Comparison of ENCODE assay signal across 24 cellular contexts in genomic region chr18:63394954-63395353, GRCh38. TPM values are rescaled to one million over a fixed set of nuclear protein-coding genes. Genes with fewer than 3 reads are reported as not detected.
DNase-seq lines count a peak whose midpoint lies in the region; ATAC-seq, FAIRE-seq and TF ChIP-seq lines count a peak whose summit lies in the region.
"Had no signal": no experiment of that assay in that cellular context is flagged by ENCODE, and none has a peak within 500 bp of the region (broad histone marks: within the 10 kb centered on the region; RNA-seq: fewer than 3 reads in every experiment).

No MANE protein-coding gene starts in this region.

- H3K27ac Mint-ChIP-seq in CD8-positive, alpha-beta T cell = peak overlapping the region; percentile 70
- peak overlapping the region; percentile 43 for H3K27ac Mint-ChIP-seq in nephron progenitor cell
- H3K27ac Mint-ChIP-seq: B cell; CD4-positive, alpha-beta T cell had no signal

- H3K9me3 ChIP-seq in right atrium auricular region = no peaks in the 10 kb centered on the region
- no peaks in the 10 kb centered on the region for H3K9me3 ChIP-seq in CD8-positive, alpha-beta T cell (ENCODE audit: low read length)
- H3K9me3 ChIP-seq: BLaER1 treated with 17β-estradiol and CSF1 and Interleukin-3, amounts not matched to agents 10 nM and 100 nM had no signal

- H3K4me3 ChIP-seq in right atrium auricular region = no peak overlapping the region
- no peak overlapping the region for H3K4me3 ChIP-seq in CD8-positive, alpha-beta T cell (ENCODE audit: low read depth, low read length)
- H3K4me3 ChIP-seq: BLaER1 treated with 17β-estradiol and CSF1 and Interleukin-3, amounts not matched to agents 10 nM and 100 nM; GM12878 had no signal

- no peaks in the 10 kb centered on the region for H3K4me1 ChIP-seq in right atrium auricular region
- H3K4me1 ChIP-seq in CD8-positive, alpha-beta T cell (ENCODE audit: insufficient read depth, low read length) = no peaks in the 10 kb centered on the region
- H3K4me1 ChIP-seq: BLaER1 treated with 17β-estradiol and CSF1 and Interleukin-3, amounts not matched to agents 10 nM and 100 nM had no signal

- POLR2A ChIA-PET in CD8-positive, alpha-beta T cell (lab: Charles Lee) = no interaction called here

- no peaks in the 10 kb centered on the region for H3K9me3 Mint-ChIP-seq in CD8-positive, alpha-beta T cell
- no peaks in the 10 kb centered on the region for H3K9me3 Mint-ChIP-seq in nephron progenitor cell
- H3K9me3 Mint-ChIP-seq: CD4-positive, alpha-beta T cell; CD8-positive, alpha-beta memory T cell had no signal

- intact Hi-C loops in left ventricle myocardium superior (cut with micrococcal nuclease) = no loop called here
- intact Hi-C loops in CD8-positive, alpha-beta T cell (cut with DNase I, micrococcal nuclease) = no loop called here

- H3K4me3 Mint-ChIP-seq in CD8-positive, alpha-beta T cell = no peak overlapping the region
- H3K4me3 Mint-ChIP-seq in nephron progenitor cell = no peak overlapping the region
- H3K4me3 Mint-ChIP-seq: B cell; CD4-positive, alpha-beta T cell; CD8-positive, alpha-beta memory T cell had no signal

- H3K36me3 Mint-ChIP-seq in CD8-positive, alpha-beta T cell = peaks cover 67% of the 10 kb centered on the region
- H3K36me3 Mint-ChIP-seq in nephron progenitor cell (ENCODE audit: low read depth) = peaks cover 52% of the 10 kb centered on the region

- peak; percentile 64 for ATAC-seq in left ventricle myocardium superior
- no peak for ATAC-seq in CD8-positive, alpha-beta T cell
- no peak for ATAC-seq in HG02571 (IDR thresholded peaks at IDR 0.05; ENCODE audit: unreplicated experiment)
- ATAC-seq: GM12878 had no signal

- H3K4me1 Mint-ChIP-seq in CD8-positive, alpha-beta T cell (ENCODE audit: low read depth) = peaks cover 2% of the 10 kb centered on the region
- no peaks in the 10 kb centered on the region for H3K4me1 Mint-ChIP-seq in nephron progenitor cell
- H3K4me1 Mint-ChIP-seq: B cell had no signal

- TF ChIP-seq CTCF in right atrium auricular region (IDR thresholded peaks at IDR 0.05) = no peak
- TF ChIP-seq CTCF in CD8-positive, alpha-beta T cell (IDR thresholded peaks at IDR 0.05) = no peak
- TF ChIP-seq CTCF in nephron progenitor cell (IDR thresholded peaks at IDR 0.05) = no peak

- no peaks in the 10 kb centered on the region for H3K27me3 Mint-ChIP-seq in CD8-positive, alpha-beta T cell (ENCODE audit: low read depth)
- H3K27me3 Mint-ChIP-seq in nephron progenitor cell (ENCODE audit: low read depth, poor library complexity) = no peaks in the 10 kb centered on the region
- H3K27me3 Mint-ChIP-seq: B cell; CD4-positive, alpha-beta T cell; CD8-positive, alpha-beta memory T cell had no signal

- H3K27me3 ChIP-seq in right atrium auricular region = no peaks in the 10 kb centered on the region
- no peaks in the 10 kb centered on the region for H3K27me3 ChIP-seq in CD8-positive, alpha-beta T cell (ENCODE audit: insufficient read depth, low read length)
- H3K27me3 ChIP-seq: BLaER1 treated with 17β-estradiol and CSF1 and Interleukin-3, amounts not matched to agents 10 nM and 100 nM had no signal

- DNase-seq in left ventricle myocardium superior (no peak), right atrium auricular region (ENCODE audit: low spot score) (no peak), nephron progenitor cell (no peak), urothelium cell line (ENCODE audit: low spot score) (no peak)
- DNase-seq in CD8-positive, alpha-beta T cell = no peak
- DNase-seq: 8988T; AML-193; CD4-positive, alpha-beta T cell; CD8-positive, alpha-beta memory T cell; COR-L47; DMS 273 treated with DMSO at 0.1 percent for 48 hours; DMS153; DMS53; DMS79; DND-41; EL; GDM1 had no signal

- FAIRE-seq in urothelium cell line (lab: Jason Lieb, UNC) = no peak
- FAIRE-seq: A204.1, GM12878, GM18507 had no signal

- no peak overlapping the region for H3K27ac ChIP-seq in right atrium auricular region
- no peak overlapping the region for H3K27ac ChIP-seq in CD8-positive, alpha-beta T cell (ENCODE audit: low read depth, low read length)
- H3K27ac ChIP-seq: BLaER1 treated with 17β-estradiol and CSF1 and Interleukin-3, amounts not matched to agents 10 nM and 100 nM; C4-2B had no signal

- peaks cover 46% of the 10 kb centered on the region for H3K36me3 ChIP-seq in right atrium auricular region
- H3K36me3 ChIP-seq in CD8-positive, alpha-beta T cell (ENCODE audit: insufficient read depth, low read length) = peaks cover 15% of the 10 kb centered on the region

- CTCF ChIA-PET in CD8-positive, alpha-beta T cell (lab: Charles Lee) = interaction anchor here (0.8 to 0.9 kb wide), 2 partner anchors 13 to 811 kb away, joined by 3 read pairs; no protein-coding TSS in a partner anchor

RNA-seq across cellular contexts. Expression of gene VPS4B, which starts 27.3 kb away (rescaled TPM):
- total RNA-seq in left ventricle myocardium superior (20.6 TPM), right atrium auricular region (10 to 100 TPM; 14.1 to 16.4 TPM)
- 10 to 100 TPM; 58.5 to 76.2 TPM for total RNA-seq in CD8-positive, alpha-beta T cell

RNA-seq across cellular contexts. Expression of gene KDSR, which starts 27.9 kb away (rescaled TPM):
- 32.9 TPM for total RNA-seq in left ventricle myocardium superior
- total RNA-seq in right atrium auricular region = 10 to 100 TPM; 32.7 to 33.8 TPM
- 10 to 100 TPM; 12.8 to 13.9 TPM for total RNA-seq in CD8-positive, alpha-beta T cell
